8 cellular contexts compared by ENCODE assay signal in the genomic region with DNA sequence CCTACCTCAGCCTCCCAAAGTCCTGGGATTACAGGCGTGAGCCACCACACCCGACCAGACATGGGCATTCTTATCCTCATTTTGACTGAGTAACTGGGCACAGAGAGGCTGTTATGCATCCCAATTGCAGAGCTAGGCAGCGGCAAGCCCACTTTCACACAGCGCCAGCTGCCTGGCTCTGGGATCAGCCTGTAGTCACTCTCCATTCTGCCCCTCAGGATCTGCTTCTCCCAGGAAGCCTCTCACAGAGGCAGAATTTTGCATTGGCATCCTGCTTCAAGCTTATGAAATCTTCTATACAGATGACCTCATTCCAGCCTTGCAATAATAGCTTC.
DNase-seq lines count a peak whose midpoint lies in the region; ATAC-seq lines count a peak whose summit lies in the region.

No MANE protein-coding gene starts in this region.

- ATAC-seq in GM18511 (IDR thresholded peaks at IDR 0.05; ENCODE audit: unreplicated experiment): no peak

- H3K27ac ChIP-seq in angular gyrus (ENCODE audit: low read depth, low read length) (peak overlapping the region; percentile 90), layer of hippocampus (ENCODE audit: low read depth, low read length) (peak overlapping the region; percentile 85), substantia nigra (ENCODE audit: low read depth, low read length, poor library complexity, severe bottlenecking) (peak overlapping the region; percentile 88)

- no peaks in the 10 kb centered on the region for H3K27me3 ChIP-seq in layer of hippocampus (ENCODE audit: control insufficient read depth, insufficient read depth, low read length)

- DNase-seq in NCI-H1694 treated with DMSO at 0.1 percent for 48 hours (lab: John Stamatoyannopoulos, UW) (peak; percentile 53), NCI-H1694 (lab: John Stamatoyannopoulos, UW) (no peak), substantia nigra (lab: John Stamatoyannopoulos, UW) (peak in 2 of 49 donors; percentile 35 to 55), germinal center (ENCODE audit: low spot score) (no peak)
- no peak for DNase-seq in stimulated activated CD4-positive, alpha-beta T cell treated with anti-CD3 and anti-CD28 coated beads, Interleukin-1b, Interleukin-23, amount 100 ng/mL, for 48 hours
